Comparison of ENCODE assay signal across 9 cellular contexts in the genomic region with DNA sequence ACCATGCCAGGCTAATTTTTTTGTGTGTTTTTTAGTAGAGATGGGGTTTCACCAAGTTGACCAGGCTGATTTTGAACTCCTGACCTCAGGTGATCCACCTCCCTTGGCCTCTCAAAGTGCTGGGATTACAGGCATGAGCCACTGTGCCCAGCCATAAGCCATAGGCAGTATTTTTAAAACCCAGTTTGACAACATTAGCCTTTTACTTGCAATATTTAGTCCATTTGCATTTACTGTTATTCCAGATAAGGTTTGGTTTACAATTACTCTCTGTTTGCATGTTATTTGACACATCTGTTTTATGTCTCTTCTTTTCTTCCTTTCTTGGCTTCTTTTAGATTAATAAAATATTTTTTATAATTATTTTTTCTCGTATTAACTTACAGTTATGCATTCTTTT.
"Had no signal": no experiment of that assay in that cellular context is flagged by ENCODE, and none has a peak within 500 bp of the region (broad histone marks: within the 10 kb centered on the region; RNA-seq: fewer than 3 reads in every experiment).

No MANE protein-coding gene starts in this region.

- H3K4me3 Mint-ChIP-seq: HFFc6 had no signal

- H3K4me1 ChIP-seq: HAP-1 had no signal

- FAIRE-seq: HTR-8/SVneo had no signal

- H3K9ac ChIP-seq: GM23248 had no signal

- H2AFZ ChIP-seq: GM23248 had no signal

- H3K27ac ChIP-seq: GM23248 had no signal

- H3K27ac Mint-ChIP-seq: HFFc6 had no signal

- H3K9me3 Mint-ChIP-seq: HFFc6 had no signal

- DNase-seq: GM23248, GOT3, H7, HFFc6, IMR-90, KBM-7 had no signal

- ATAC-seq: HCT116 had no signal

- H3K9me3 ChIP-seq: HAP-1 had no signal

- H3K4me3 ChIP-seq: GM23248, HAP-1 had no signal

- H3K36me3 ChIP-seq: HAP-1 had no signal
